ENCODE assay signal across 19 cellular contexts in the genomic region with DNA sequence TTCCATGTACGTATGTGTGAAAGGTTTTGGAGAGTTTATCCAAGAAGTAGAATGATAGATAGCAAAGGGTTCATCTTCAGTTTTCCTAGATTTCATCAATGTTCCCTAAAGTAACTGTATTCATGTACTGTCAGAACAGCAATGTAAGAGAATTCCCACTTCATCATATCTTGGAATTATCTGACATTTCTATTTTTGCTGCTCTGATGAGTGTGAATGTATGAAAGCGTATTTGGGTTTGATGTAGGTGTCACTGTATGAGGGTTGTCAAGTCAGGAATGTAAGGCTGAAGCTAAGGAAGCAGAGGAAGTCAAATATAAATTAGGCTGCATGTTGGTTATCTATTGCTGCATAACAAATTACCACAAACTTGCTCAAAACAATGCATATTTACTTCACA.
"Had no signal": no experiment of that assay in that cellular context is flagged by ENCODE, and none has a peak within 500 bp of the region (broad histone marks: within the 10 kb centered on the region; RNA-seq: fewer than 3 reads in every experiment).

No MANE protein-coding gene starts in this region.

- DNase-seq: effector memory CD8-positive, alpha-beta T cell; gastrocnemius medialis; heart right ventricle; hypothalamus; islet precursor cell; mesendoderm; naive thymus-derived CD4-positive, alpha-beta T cell; nephron progenitor cell; psoas muscle; small intestine; stimulated activated CD4-positive, alpha-beta T cell treated with anti-CD3 and anti-CD28 coated beads, Interleukin-12 subunit alpha, Interleukin-12 subunit beta, amount 100 ng/mL, for 4 hours; stimulated activated naive CD4-positive, alpha-beta T cell; stomach; substantia nigra; transverse colon had no signal

- H3K27me3 ChIP-seq: esophagus muscularis mucosa, gastrocnemius medialis, heart right ventricle, neutrophil, stomach, transverse colon had no signal

- H3K9me3 ChIP-seq: esophagus muscularis mucosa, gastrocnemius medialis, heart right ventricle, neutrophil, psoas muscle, stomach, thoracic aorta, transverse colon had no signal

- FAIRE-seq: small intestine had no signal

- H3K36me3 ChIP-seq: gastrocnemius medialis, heart right ventricle, neutrophil, thoracic aorta, transverse colon had no signal

- H3K27ac ChIP-seq: epithelial cell of prostate, esophagus muscularis mucosa, gastrocnemius medialis, neutrophil, psoas muscle, stomach, thoracic aorta, transverse colon had no signal

- H3K4me3 ChIP-seq: esophagus muscularis mucosa, gastrocnemius medialis, heart right ventricle, psoas muscle, stomach, thoracic aorta, transverse colon had no signal
